9 cellular contexts compared by ENCODE assay signal in genomic region chr7:94303736-94304135, GRCh38.
A peak's percentile ranks its signal among the peaks of the same experiment; 100 is the strongest.
DNase-seq lines count a peak whose midpoint lies in the region; ATAC-seq and TF ChIP-seq lines count a peak whose summit lies in the region.
"Had no signal": no experiment of that assay in that cellular context is flagged by ENCODE, and none has a peak within 500 bp of the region (broad histone marks: within the 10 kb centered on the region; RNA-seq: fewer than 3 reads in every experiment).

No MANE protein-coding gene starts in this region.

- H3K27me3 Mint-ChIP-seq in nephron (ENCODE audit: low read depth) = no peaks in the 10 kb centered on the region

- no peak overlapping the region for H3K4me3 ChIP-seq in MG63
- H3K4me3 ChIP-seq: lung had no signal

- H3K27me3 ChIP-seq in MG63 = no peaks in the 10 kb centered on the region

- no peaks in the 10 kb centered on the region for H3K36me3 ChIP-seq in MG63

- H3K27ac Mint-ChIP-seq in nephron = peak overlapping the region; percentile 97 to 99 (median 98)

- DNase-seq in MG63 (peak; percentile 2), fibroblast of gingiva (ENCODE audit: low read depth) (peak; percentile 84), ureter (ENCODE audit: low spot score) (peak; percentile 50), NCI-H526 (lab: John Stamatoyannopoulos, UW) (no peak)
- no peak for DNase-seq in stimulated activated CD8-positive, alpha-beta memory T cell treated with anti-CD3 and anti-CD28 coated beads, Interleukin-4, amount 100 ng/mL, for 48 hours
- DNase-seq: activated T-cell treated with anti-CD3 and anti-CD28 coated beads, Interleukin-2, amount 50 U/mL, for 48 hours had no signal

- H3K9me3 Mint-ChIP-seq in nephron = peaks cover 5% of the 10 kb centered on the region

- H3K4me1 Mint-ChIP-seq in nephron = peaks cover 75% of the 10 kb centered on the region

- no peak for TF ChIP-seq CTCF in nephron (IDR thresholded peaks at IDR 0.05; ENCODE audit: unreplicated experiment in 3 of 3)

- H3K36me3 Mint-ChIP-seq in nephron (ENCODE audit: low read depth) = no peaks in the 10 kb centered on the region

- no peaks in the 10 kb centered on the region for H3K9me3 ChIP-seq in MG63

- H3K4me3 Mint-ChIP-seq in nephron = peak overlapping the region; percentile 27 to 69 (median 66)

- ATAC-seq in HG02759 (IDR thresholded peaks at IDR 0.05; ENCODE audit: unreplicated experiment) = no peak

Comparison
In these comparisons a context has a peak if more than half of its experiments do, and no peak if none do; other contexts are left out.
1. DNase-seq: peak in MG63 (single experiment), fibroblast of gingiva (single experiment) and ureter (single experiment); none in stimulated activated CD8-positive, alpha-beta memory T cell treated with anti-CD3 and anti-CD28 coated beads, Interleukin-4, amount 100 ng/mL, for 48 hours (single experiment) and NCI-H526 (0 of 2).